In the genomic region with DNA sequence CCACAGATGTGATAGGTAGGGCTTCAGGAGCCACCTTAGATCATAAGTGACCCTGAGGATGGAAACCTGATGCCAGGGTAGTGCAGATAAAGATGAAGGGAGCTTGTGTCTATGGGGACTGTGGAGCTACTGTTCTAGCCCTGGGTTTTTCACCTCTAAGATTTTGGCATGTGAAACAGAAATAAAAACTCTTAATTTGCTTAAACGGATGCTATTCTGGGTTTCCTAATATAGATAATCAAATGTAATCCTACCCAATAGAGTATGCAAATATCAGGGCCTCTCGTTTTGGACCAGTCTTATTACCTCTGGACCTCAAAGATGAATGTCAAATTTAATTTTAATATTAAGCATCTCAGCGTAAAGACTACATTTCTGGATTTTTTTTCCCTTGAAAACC, we compare ENCODE assay signal across 15 cellular contexts.
DNase-seq lines count a peak whose midpoint lies in the region; ATAC-seq lines count a peak whose summit lies in the region.
"Had no signal": no experiment of that assay in that cellular context is flagged by ENCODE, and none has a peak within 500 bp of the region (broad histone marks: within the 10 kb centered on the region; RNA-seq: fewer than 3 reads in every experiment).

No MANE protein-coding gene starts in this region.

- ATAC-seq in GM18517 (IDR thresholded peaks at IDR 0.05; ENCODE audit: unreplicated experiment) (peak; percentile 71), GM19463 (IDR thresholded peaks at IDR 0.05; ENCODE audit: unreplicated experiment) (peak; percentile 62), HG02798 (IDR thresholded peaks at IDR 0.05; ENCODE audit: poor library complexity, unreplicated experiment) (peak; percentile 84), HG03442 (IDR thresholded peaks at IDR 0.05; ENCODE audit: unreplicated experiment) (peak; percentile 64)
- ATAC-seq: activated CD4-positive, CD25-positive, alpha-beta regulatory T cell treated with anti-CD3 and anti-CD28 coated beads, Interleukin-2, amount 50 U/mL, for 24 hours had no signal

- DNase-seq in stimulated activated CD4-positive, alpha-beta T cell treated with anti-CD3 and anti-CD28 coated beads, Interleukin-2, amount 100 ng/mL, for 24 hours, result no peak
- DNase-seq in SIG-M5 treated with dmso at 0.1 percent for 504 hours (lab: John Stamatoyannopoulos, UW; ENCODE audit: unreplicated experiment), result no peak
- DNase-seq in NCI-H524 (lab: John Stamatoyannopoulos, UW), result no peak
- DNase-seq in AG08395 (ENCODE audit: low spot score), result no peak
- DNase-seq: activated naive CD4-positive, alpha-beta T cell treated with anti-CD3 and anti-CD28 coated beads for 36 hours; hypothalamus; kidney glomerular epithelial cell; NCI-H1930; NCI-H510A; OCI-M1 had no signal
